In the genomic region with DNA sequence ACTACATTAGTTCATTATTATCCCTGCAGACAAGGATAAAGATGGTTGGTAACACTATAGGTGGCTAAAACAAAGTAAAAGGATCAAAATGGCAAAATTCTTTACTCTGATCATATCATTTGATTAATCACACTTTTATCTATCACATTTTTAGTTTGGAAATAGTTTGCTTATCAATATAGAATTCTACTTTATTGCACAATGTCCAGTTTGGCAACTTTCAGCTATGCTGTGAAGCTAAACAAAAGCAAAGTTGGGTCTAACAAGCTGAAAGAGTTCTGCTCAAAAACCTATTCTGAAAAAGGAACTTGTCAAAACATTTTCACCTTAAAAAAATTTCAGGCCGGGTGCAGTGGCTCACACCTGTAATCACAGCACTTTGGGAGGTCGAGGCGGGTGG, we compare ENCODE assay signal across 27 cellular contexts.
"Had no signal": no experiment of that assay in that cellular context is flagged by ENCODE, and none has a peak within 500 bp of the region (broad histone marks: within the 10 kb centered on the region; RNA-seq: fewer than 3 reads in every experiment).

No MANE protein-coding gene starts in this region.

- H3K36me3 ChIP-seq: neural progenitor cell, ovary, uterus had no signal

- H3K27me3 ChIP-seq: neural progenitor cell, ovary, spleen, suprapubic skin, testis, tibial artery, transverse colon, upper lobe of right lung, uterus had no signal

- H3K4me1 ChIP-seq: neural progenitor cell, parathyroid adenoma, psoas muscle, testis, tibial artery, upper lobe of right lung, uterus had no signal

- H3K27ac ChIP-seq: neural progenitor cell, ovary, parathyroid adenoma, psoas muscle, skin epidermis, spleen, suprapubic skin, testis, tibial artery, transverse colon, upper lobe of right lung, uterus had no signal

- ATAC-seq: natural killer cell; psoas muscle; right cardiac atrium; sciatic nerve; stimulated activated memory B cell treated with anti-CD40 and anti-IgM and Interleukin-4, amounts not matched to agents 10 μg/mL and 1 μg/mL and 100 μg/mL, for 72 hours; stimulated activated naive CD8-positive, alpha-beta T cell treated with anti-CD3 and anti-CD28 coated beads, Interleukin-15, amount 100 ng/mL, for 72 hours; stimulated activated naive CD8-positive, alpha-beta T cell treated with anti-CD3 and anti-CD28 coated beads, Interleukin-15, Interleukin-2, amounts not matched to agents 100 U/mL and 50 U/mL, for 24 hours; upper lobe of right lung had no signal

- DNase-seq: natural killer cell; occipital lobe; ovary; psoas muscle; right cardiac atrium; spleen; stimulated activated CD4-positive, alpha-beta T cell treated with anti-CD3 and anti-CD28 coated beads, Interleukin-12 subunit alpha, Interleukin-12 subunit beta, amount 100 ng/mL, for 4 hours; stimulated activated CD4-positive, alpha-beta T cell treated with anti-CD3 and anti-CD28 coated beads, Interleukin-1b, Interleukin-23, amount 100 ng/mL, for 48 hours; stimulated activated CD4-positive, alpha-beta T cell treated with anti-CD3 and anti-CD28 coated beads, Interleukin-4, amount 100 ng/mL, for 1 hour; stimulated activated CD4-positive, alpha-beta T cell treated with anti-CD3 and anti-CD28 coated beads, Interleukin-4, amount 100 ng/mL, for 4 hours; stimulated activated CD8-positive, alpha-beta memory T cell treated with anti-CD3 and anti-CD28 coated beads, Interleukin-4, amount 100 ng/mL, for 48 hours; stimulated activated naive CD4-positive, alpha-beta T cell; stimulated activated naive CD8-positive, alpha-beta T cell treated with anti-CD3 and anti-CD28 coated beads, Interleukin-15, amount 100 ng/mL, for 72 hours; stimulated activated naive CD8-positive, alpha-beta T cell treated with anti-CD3 and anti-CD28 coated beads, Interleukin-15, Interleukin-2, amounts not matched to agents 100 U/mL and 50 U/mL, for 24 hours; substantia nigra; testis; tibial artery; transverse colon; upper lobe of right lung; uterus had no signal

- H2AFZ ChIP-seq: neural progenitor cell, parathyroid adenoma had no signal

- H3K4me2 ChIP-seq: neural progenitor cell, smooth muscle cell had no signal

- H3K9ac ChIP-seq: neural progenitor cell, parathyroid adenoma had no signal

- H3K9me3 ChIP-seq: ovary, psoas muscle, spleen, suprapubic skin, testis, tibial artery, transverse colon, upper lobe of right lung, uterus had no signal

- H3K79me2 ChIP-seq: parathyroid adenoma had no signal

- H3K4me3 ChIP-seq: neural progenitor cell, ovary, psoas muscle, skin epidermis, smooth muscle cell, spleen, suprapubic skin, testis, tibial artery, transverse colon, upper lobe of right lung, uterus had no signal
